Comparison of ENCODE assay signal across 1 cellular context in genomic region chr4:111717916-111718315, GRCh38.
TF ChIP-seq lines count a peak whose summit lies in the region.

No MANE protein-coding gene starts in this region.

TF ChIP-seq in HCT116, 20 proteins besides CTCF, POLR2A, EP300 and RAD21 (continued from another document):
- TF ChIP-seq YY1 (IDR thresholded peaks at IDR 0.05; ENCODE audit: extremely low read depth, insufficient replicate concordance, low read depth, low read length): no peak
